ENCODE assay signal across 8 cellular contexts in genomic region chr10:46878743-46879142, GRCh38.
DNase-seq lines count a peak whose midpoint lies in the region.

No MANE protein-coding gene starts in this region.

- DNase-seq in DMS 273 (lab: John Stamatoyannopoulos, UW; ENCODE audit: unreplicated experiment): peak; percentile 65
- peak; percentile 77 for DNase-seq in NCI-H1092 (lab: John Stamatoyannopoulos, UW)
- DNase-seq in NCI-H2081 (lab: John Stamatoyannopoulos, UW): peak; percentile 12 to 57
- peak; percentile 14 for DNase-seq in NCI-H345 treated with DMSO at 0.1 percent for 48 hours (lab: John Stamatoyannopoulos, UW; ENCODE audit: unreplicated experiment)
- DNase-seq in NCI-H82 treated with DMSO at 0.1 percent for 48 hours (lab: John Stamatoyannopoulos, UW; ENCODE audit: unreplicated experiment): peak; percentile 46
- DNase-seq in ecto neural progenitor cell (ENCODE audit: low spot score): peak; percentile 23
- peak; percentile 9 for DNase-seq in middle frontal gyrus (ENCODE audit: extremely low spot score, low spot score)
- peak; percentile 54 for DNase-seq in retina

Comparison
In these comparisons a context has a peak if more than half of its experiments do, and no peak if none do; other contexts are left out.
1. Peak in every context shown above with its lines: DNase-seq.
2. DNase-seq: peak in every context shown above with its lines; median percentile 77 in NCI-H1092; 65 in DMS 273; 54 in retina; 46 in NCI-H82 treated with DMSO at 0.1 percent for 48 hours; 34 in NCI-H2081; 23 in ecto neural progenitor cell; 14 in NCI-H345 treated with DMSO at 0.1 percent for 48 hours; 9 in middle frontal gyrus.